Comparison of ENCODE assay signal across 2 cellular contexts in genomic region chr9:106980551-106981101, GRCh38.
TF ChIP-seq lines count a peak whose summit lies in the region.

No MANE protein-coding gene starts in this region.

TF ChIP-seq in HEK293, 187 proteins besides CTCF, POLR2A, EP300 and RAD21 (continued from another document):
- TF ChIP-seq PBX3 (CRISPR knock-in tag; IDR thresholded peaks at IDR 0.05) (no peak), ZNF404 (tag by site-specific recombination; IDR thresholded peaks at IDR 0.05) (no peak), YY1 (tag by site-specific recombination; IDR thresholded peaks at IDR 0.05) (no peak), ZNF16 (tag by site-specific recombination; IDR thresholded peaks at IDR 0.05; ENCODE audit: low read depth) (no peak), ZNF19 (tag by site-specific recombination; IDR thresholded peaks at IDR 0.05; ENCODE audit: low read depth) (no peak), ZNF223 (tag by site-specific recombination; IDR thresholded peaks at IDR 0.05) (no peak), ZNF449 (tag by site-specific recombination; IDR thresholded peaks at IDR 0.05) (no peak), ZNF558 (tag by site-specific recombination; IDR thresholded peaks at IDR 0.05) (peak; percentile 91), ATF2 (tag by site-specific recombination; IDR thresholded peaks at IDR 0.05; ENCODE audit: low read depth) (peak; percentile 40; the same call in 1 of the 2 replicates)

TF ChIP-seq in GM12878, 131 proteins besides CTCF, POLR2A, EP300 and RAD21 (continued from another document):
- peak; percentile 78 for TF ChIP-seq SKIL (IDR thresholded peaks at IDR 0.05; ENCODE audit: low read depth, poor library complexity, severe bottlenecking)
- TF ChIP-seq ZNF217 (IDR thresholded peaks at IDR 0.05), result 0 out of 2 replicates have a peak, but pooled peaks have one; percentile 21
- peak; percentile 95 for TF ChIP-seq PKNOX1 (IDR thresholded peaks at IDR 0.05)
- TF ChIP-seq RELB (IDR thresholded peaks at IDR 0.05; ENCODE audit: low read depth), result peak; percentile 85
- TF ChIP-seq SUZ12 (IDR thresholded peaks at IDR 0.05; ENCODE audit: unreplicated experiment), result no peak
- TF ChIP-seq PAX5 (IDR thresholded peaks at IDR 0.05; ENCODE audit: borderline replicate concordance, low read depth, low read length), result no peak
- TF ChIP-seq ZNF24 (IDR thresholded peaks at IDR 0.05), result peak; percentile 72
- peak; percentile 23; the same call in 1 of the 2 replicates for TF ChIP-seq RAD51 (IDR thresholded peaks at IDR 0.05)
- TF ChIP-seq IRF5 (IDR thresholded peaks at IDR 0.05; ENCODE audit: borderline replicate concordance), result no peak
- no peak for TF ChIP-seq MTA3 (IDR thresholded peaks at IDR 0.05; ENCODE audit: borderline replicate concordance, low read length)
- TF ChIP-seq MLLT1 (IDR thresholded peaks at IDR 0.05), result peak; percentile 26; the same call in 1 of the 2 replicates
- peak; percentile 89 for TF ChIP-seq MTA2 (IDR thresholded peaks at IDR 0.05; ENCODE audit: low read depth)
- TF ChIP-seq BHLHE40 (IDR thresholded peaks at IDR 0.05; ENCODE audit: borderline replicate concordance in 1 of 2, low read depth in 2 of 2, low read length in 1 of 2), result peak in 1 of 2 experiments; percentile 62; a peak in 2 of 4 replicates
- TF ChIP-seq LARP7 (IDR thresholded peaks at IDR 0.05), result peak; percentile 54; the same call in 1 of the 2 replicates
- peak; percentile 52; the same call in 1 of the 2 replicates for TF ChIP-seq ESRRA (IDR thresholded peaks at IDR 0.05; ENCODE audit: low read length)
- TF ChIP-seq IKZF2 (IDR thresholded peaks at IDR 0.05), result peak; percentile 66 to 67; a peak in 3 of 4 replicates
- peak; percentile 81 for TF ChIP-seq MEF2B (IDR thresholded peaks at IDR 0.05; ENCODE audit: partially characterized antibody, poor library complexity, severe bottlenecking)
- no peak for TF ChIP-seq ZBTB11 (CRISPR knock-in tag; IDR thresholded peaks at IDR 0.05)
- peak; percentile 89 for TF ChIP-seq SMAD1 (IDR thresholded peaks at IDR 0.05; ENCODE audit: low read depth, partially characterized antibody)
- TF ChIP-seq GATAD2B (conservative IDR thresholded peaks at IDR 0.05; ENCODE audit: low read depth), result 0 out of 2 replicates have a peak, but pooled peaks have one; percentile 17
- TF ChIP-seq BCL11A (IDR thresholded peaks at IDR 0.05; ENCODE audit: low read depth, low read length), result peak; percentile 62; the same call in 1 of the 2 replicates
- TF ChIP-seq CBX5 (IDR thresholded peaks at IDR 0.05; ENCODE audit: low read depth), result no peak
- TF ChIP-seq SUPT20H (IDR thresholded peaks at IDR 0.05; ENCODE audit: borderline replicate concordance, control insufficient read depth, low read depth, low read length), result no peak
TF ChIP-seq in GM12878: peak in this region for 26.
